ENCODE assay signal across 17 cellular contexts in genomic region chr3:12559520-12559919, GRCh38. TPM values are rescaled to one million over a fixed set of nuclear protein-coding genes. Genes with fewer than 3 reads are reported as not detected.
A peak's percentile ranks its signal among the peaks of the same experiment; 100 is the strongest.
DNase-seq lines count a peak whose midpoint lies in the region; ATAC-seq, FAIRE-seq and TF ChIP-seq lines count a peak whose summit lies in the region.
"Had no signal": no experiment of that assay in that cellular context is flagged by ENCODE, and none has a peak within 500 bp of the region (broad histone marks: within the 10 kb centered on the region; RNA-seq: fewer than 3 reads in every experiment).

No MANE protein-coding gene starts in this region.

- no peak for DNase-seq in activated CD4-positive, alpha-beta T cell treated with anti-CD3 and anti-CD28 coated beads for 36 hours
- no peak for DNase-seq in activated CD4-positive, alpha-beta T cell treated with anti-CD3 and anti-CD28 coated beads for 48 hours
- DNase-seq in H7 (peak; percentile 17), trophoblast cell (peak; percentile 31 to 60), GM19239 (ENCODE audit: insufficient read length, low spot score) (no peak)
- DNase-seq in NK-92 treated with Interleukin-12 subunit alpha and Interleukin-12 subunit beta, amount 100 ng/mL, for 24 hours (lab: John Stamatoyannopoulos, UW) = no peak
- DNase-seq: ACHN, activated gamma-delta T cell, NCI-H446, testis had no signal

- H4K12ac ChIP-seq in trophoblast cell (ENCODE audit: low read depth, low read length) = no peak overlapping the region

- FAIRE-seq in GM19239 (lab: Jason Lieb, UNC) = no peak

- intact Hi-C loops in activated CD4-positive, alpha-beta T cell treated with anti-CD3 and anti-CD28 coated beads for 36 hours (cut with DNase I, micrococcal nuclease) = loop anchor here in 1 of 2 experiments (5.0 to 10.0 kb wide), 7 partner anchors 362 to 1618 kb away; partner anchors contain the start of genes LSM3, TAMM41, VGLL4 and XPC

- H2AK5ac ChIP-seq in trophoblast cell (ENCODE audit: low read length) = no peak overlapping the region

- peaks cover 18% of the 10 kb centered on the region for H3K79me2 ChIP-seq in trophoblast cell (ENCODE audit: control insufficient read depth, insufficient read depth, low read length, poor library complexity)

- H3K4me1 Mint-ChIP-seq in activated CD4-positive, alpha-beta T cell treated with anti-CD3 and anti-CD28 coated beads for 36 hours = peaks cover 62% of the 10 kb centered on the region
- H3K4me1 Mint-ChIP-seq in brain = peaks cover 71% of the 10 kb centered on the region

- no peak overlapping the region for H3K9ac ChIP-seq in trophoblast cell (ENCODE audit: low read length)

- H3K36me3 Mint-ChIP-seq in activated CD4-positive, alpha-beta T cell treated with anti-CD3 and anti-CD28 coated beads for 36 hours (ENCODE audit: low read depth) = peaks cover 3% of the 10 kb centered on the region
- peaks cover 5% of the 10 kb centered on the region for H3K36me3 Mint-ChIP-seq in brain

- no peak overlapping the region for H2BK120ac ChIP-seq in trophoblast cell (ENCODE audit: insufficient read depth, low read length, poor library complexity)

- H3K4ac ChIP-seq in trophoblast cell (ENCODE audit: low read depth, low read length) = peak overlapping the region; percentile 91

- peaks cover 10% of the 10 kb centered on the region for H3K79me1 ChIP-seq in trophoblast cell (ENCODE audit: low read length)

- no peaks in the 10 kb centered on the region for H3K9me3 ChIP-seq in trophoblast cell (ENCODE audit: insufficient read depth, low read depth, low read length)
- H3K9me3 ChIP-seq: testis had no signal

- TF ChIP-seq CTCF in brain (conservative IDR thresholded peaks at IDR 0.05) = no peak

- H3K18ac ChIP-seq in trophoblast cell (ENCODE audit: low read length) = no peak overlapping the region

- H2BK5ac ChIP-seq in trophoblast cell (ENCODE audit: low read depth, low read length, poor library complexity) = no peak overlapping the region

- H4K8ac ChIP-seq in trophoblast cell (ENCODE audit: low read depth, low read length) = no peak overlapping the region

- no peaks in the 10 kb centered on the region for H3K36me3 ChIP-seq in H7 (replicated peaks; ENCODE audit: control insufficient read depth, insufficient read depth, low read length)
- H3K36me3 ChIP-seq in trophoblast cell (ENCODE audit: control insufficient read depth in 1 of 2, insufficient read depth in 2 of 2, low read length in 2 of 2) = no peaks in the 10 kb centered on the region
- H3K36me3 ChIP-seq: cardiac muscle cell had no signal

- CTCF ChIA-PET in activated CD4-positive, alpha-beta T cell treated with anti-CD3 and anti-CD28 coated beads for 36 hours (lab: Charles Lee) = no interaction called here

- H3K4me3 ChIP-seq in H7 (ENCODE audit: insufficient read depth, low read depth, low read length) (no peak overlapping the region), trophoblast cell (ENCODE audit: low read depth, low read length) (no peak overlapping the region)
- H3K4me3 ChIP-seq: cardiac muscle cell, testis had no signal

- no peaks in the 10 kb centered on the region for H3K9me3 Mint-ChIP-seq in activated CD4-positive, alpha-beta T cell treated with anti-CD3 and anti-CD28 coated beads for 36 hours (ENCODE audit: low read depth)
- peaks cover 0 to 3% (median 1%) of the 10 kb centered on the region in 5 experiments for H3K9me3 Mint-ChIP-seq in brain

- no peak overlapping the region for H2AFZ ChIP-seq in trophoblast cell (ENCODE audit: insufficient read depth, low read length, poor library complexity)

- H3K27ac ChIP-seq in trophoblast cell (ENCODE audit: low read depth, low read length) = no peak overlapping the region
- H3K27ac ChIP-seq: cardiac muscle cell, epithelial cell of prostate, testis had no signal

- no peak overlapping the region for H3K4me3 Mint-ChIP-seq in activated CD4-positive, alpha-beta T cell treated with anti-CD3 and anti-CD28 coated beads for 36 hours
- H3K4me3 Mint-ChIP-seq in brain = peak overlapping the region; percentile 85 to 95 (median 90)

- H3K4me2 ChIP-seq in trophoblast cell (ENCODE audit: low read length) = no peak overlapping the region

- H3K27me3 Mint-ChIP-seq in activated CD4-positive, alpha-beta T cell treated with anti-CD3 and anti-CD28 coated beads for 36 hours = peaks cover 10% of the 10 kb centered on the region
- H3K27me3 Mint-ChIP-seq in brain = no peaks in the 10 kb centered on the region

- peaks cover 7 to 16% of the 10 kb centered on the region in 2 experiments for H3K4me1 ChIP-seq in trophoblast cell (ENCODE audit: control insufficient read depth in 1 of 2, insufficient read depth in 2 of 2, low read length in 2 of 2)

- no peak overlapping the region for H4K91ac ChIP-seq in trophoblast cell (ENCODE audit: low read depth, low read length)

- H3K14ac ChIP-seq in trophoblast cell (ENCODE audit: low read length) = no peak overlapping the region

- H3K23ac ChIP-seq in trophoblast cell (ENCODE audit: low read length) = no peak overlapping the region

- H3K27me3 ChIP-seq in H7 (ENCODE audit: control insufficient read depth, insufficient read depth, low read length) = peaks cover under 1% of the 10 kb centered on the region; the same call in 1 of the 2 replicates
- no peaks in the 10 kb centered on the region for H3K27me3 ChIP-seq in trophoblast cell (ENCODE audit: insufficient read depth, low read length)
- H3K27me3 ChIP-seq: cardiac muscle cell, testis had no signal

- no peak overlapping the region for H2BK12ac ChIP-seq in trophoblast cell (ENCODE audit: low read length)

- no peak for ATAC-seq in activated CD4-positive, alpha-beta T cell treated with anti-CD3 and anti-CD28 coated beads for 36 hours
- ATAC-seq in GM19455 (IDR thresholded peaks at IDR 0.05; ENCODE audit: unreplicated experiment) = no peak

- WGBS in trophoblast cell (ENCODE audit: extremely low coverage, insufficient coverage, insufficient read length) = no CpG with 5 or more reads among the region's 3 CpGs

- POLR2A ChIA-PET in activated CD4-positive, alpha-beta T cell treated with anti-CD3 and anti-CD28 coated beads for 36 hours (lab: Charles Lee) = interaction anchor here (0.7 to 1.1 kb wide), 2 partner anchors 48 to 860 kb away, joined by 3 read pairs; no protein-coding TSS in a partner anchor

- peak overlapping the region; percentile 56 for H3K27ac Mint-ChIP-seq in activated CD4-positive, alpha-beta T cell treated with anti-CD3 and anti-CD28 coated beads for 36 hours
- peak overlapping the region; percentile 36 to 96 (median 59) for H3K27ac Mint-ChIP-seq in brain

RNA-seq across cellular contexts. Expression of gene MKRN2, which starts 2.6 kb away (rescaled TPM):
- total RNA-seq in activated CD4-positive, alpha-beta T cell treated with anti-CD3 and anti-CD28 coated beads for 36 hours = 10 to 100 TPM; 21.5 to 24.9 TPM
- 29.0 TPM in 2 replicates for total RNA-seq in H7 (2014; rRNA removed; shearing (Covaris generic))
- polyA plus RNA-seq in brain (ENCODE audit: insufficient read depth, low read depth, low replicate concordance) = 13.4 TPM
- 19.7 and 20.3 TPM in 2 replicates for polyA plus RNA-seq in trophoblast cell (2013)

RNA-seq across cellular contexts. Expression of gene MKRN2OS, which starts 14.2 kb away (rescaled TPM):
- not detected for total RNA-seq in activated CD4-positive, alpha-beta T cell treated with anti-CD3 and anti-CD28 coated beads for 36 hours
- not detected in 2 replicates for total RNA-seq in H7 (2014; rRNA removed; shearing (Covaris generic))
- polyA plus RNA-seq in brain (ENCODE audit: insufficient read depth, low read depth, low replicate concordance) = not detected
- polyA plus RNA-seq in trophoblast cell (2013) = 0.61 and 0.88 TPM in 2 replicates
- total RNA-seq: cardiac muscle cell; HT1080; RPMI7951; T-helper 2 cell treated with Interferon-gamma antibody and Interleukin-4, amounts not matched to agents 100 ng/mL and 5 ng/mL, for 36 hours; testis had no signal

Comparison
In these comparisons a context has a peak if more than half of its experiments do, and no peak if none do; other contexts are left out.
1. DNase-seq: peak in H7 (single experiment) and trophoblast cell (2 of 2); none in activated CD4-positive, alpha-beta T cell treated with anti-CD3 and anti-CD28 coated beads for 36 hours (single experiment), activated CD4-positive, alpha-beta T cell treated with anti-CD3 and anti-CD28 coated beads for 48 hours (single experiment), GM19239 (single experiment) and NK-92 treated with Interleukin-12 subunit alpha and Interleukin-12 subunit beta, amount 100 ng/mL, for 24 hours (single experiment).